Comparison of ENCODE assay signal across 8 cellular contexts in genomic region chr1:66446261-66447001, GRCh38.
DNase-seq lines count a peak whose midpoint lies in the region; ATAC-seq and TF ChIP-seq lines count a peak whose summit lies in the region.

No MANE protein-coding gene starts in this region.

- DNase-seq in AG04450 (ENCODE audit: low read depth, low spot score), result no peak
- DNase-seq in GM12865 (ENCODE audit: low read depth), result peak; percentile 88
- DNase-seq in NAMALWA (ENCODE audit: low spot score), result peak; percentile 89
- peak; percentile 72 for DNase-seq in SK-N-DZ (ENCODE audit: low spot score)
- DNase-seq in cerebellum (ENCODE audit: low spot score), result peak; percentile 53
- DNase-seq in left lobe of liver (ENCODE audit: low spot score), result no peak
- DNase-seq in thoracic aorta (ENCODE audit: low spot score), result no peak

- ATAC-seq in HG02588 (IDR thresholded peaks at IDR 0.05; ENCODE audit: unreplicated experiment), result peak; percentile 35
- ATAC-seq in left lobe of liver, result peak; percentile 95
- ATAC-seq in thoracic aorta (ENCODE audit: insufficient number of reproducible peaks, low FRiP score, low read depth), result peak; percentile 82

- CTCF ChIA-PET in AG04450 (lab: Charles Lee), result interaction anchor here (0.5 to 6.8 kb wide), 63 partner anchors 11 to 1015 kb away, joined by 3 to 484 read pairs (median 5); no protein-coding TSS in a partner anchor

- H3K4me3 ChIP-seq in AG04450 (ENCODE audit: low read depth, low read length), result no peak overlapping the region
- peak overlapping the region; percentile 66 for H3K4me3 ChIP-seq in GM12865 (ENCODE audit: low read depth, low read length)
- H3K4me3 ChIP-seq in thoracic aorta, result no peak overlapping the region

- H3K4me1 ChIP-seq in thoracic aorta (ENCODE audit: control insufficient read depth in 1 of 2, low read depth in 2 of 2), result peaks cover 10 to 22% of the 10 kb centered on the region in 2 donors

- POLR2A ChIA-PET in AG04450 (lab: Yijun Ruan, JAX), result interaction anchor here (0.6 to 0.7 kb wide), 2 partner anchors 57 to 191 kb away, joined by 3 read pairs; no protein-coding TSS in a partner anchor

- H3K27me3 ChIP-seq in AG04450 (ENCODE audit: control insufficient read depth, insufficient read depth, low read length) (no peaks in the 10 kb centered on the region), thoracic aorta (replicated peaks; ENCODE audit: insufficient read depth) (no peaks in the 10 kb centered on the region)

- H3K27ac ChIP-seq in AG04450 (ENCODE audit: low read depth, low read length) (no peak overlapping the region), thoracic aorta (no peak overlapping the region)

- no peaks in the 10 kb centered on the region for H3K36me3 ChIP-seq in thoracic aorta

- TF ChIP-seq CTCF in AG04450 (IDR thresholded peaks at IDR 0.05; ENCODE audit: low read depth, low read length) (peak; percentile 85), GM12865 (IDR thresholded peaks at IDR 0.05; ENCODE audit: insufficient read depth, low read depth, low read length, missing control alignments) (peak; percentile 75), thoracic aorta (IDR thresholded peaks at IDR 0.05) (peak; percentile 82)

- H3K9me3 ChIP-seq in AG04450 (ENCODE audit: control insufficient read depth, insufficient read depth, low read length) (no peaks in the 10 kb centered on the region), thoracic aorta (no peaks in the 10 kb centered on the region)

Comparison
In these comparisons a context has a peak if more than half of its experiments do, and no peak if none do; other contexts are left out.
1. DNase-seq: peak in GM12865 (single experiment), NAMALWA (single experiment), SK-N-DZ (single experiment) and cerebellum (single experiment); none in AG04450 (single experiment), left lobe of liver (single experiment) and thoracic aorta (single experiment).
2. ATAC-seq: peak in every context shown above with its lines; median percentile 95 in left lobe of liver; 82 in thoracic aorta; 35 in HG02588.
3. Peak in every context shown above with its lines, with median percentiles within 50 percentile points of each other: CTCF ChIP-seq.